ENCODE assay signal across 8 cellular contexts in genomic region chr1:16168144-16168496, GRCh38. TPM values are rescaled to one million over a fixed set of nuclear protein-coding genes. Genes with fewer than 3 reads are reported as not detected.
DNase-seq lines count a peak whose midpoint lies in the region; ATAC-seq and TF ChIP-seq lines count a peak whose summit lies in the region.
"Not testable (repeated sequence)": the region's sequence is repeated elsewhere in the genome, so short reads cannot be mapped to it uniquely, and the experiment has no call there.

No MANE protein-coding gene starts in this region.

- H3K9ac ChIP-seq in KMS-11, result not testable (repeated sequence)

- H3K36me3 Mint-ChIP-seq in Caco-2 (ENCODE audit: insufficient read depth, unreplicated experiment), result peaks cover 11% of the 10 kb centered on the region
- H3K36me3 Mint-ChIP-seq in WTC11, result not testable (repeated sequence)

- CTCF ChIA-PET in Caco-2 (lab: Charles Lee), result not testable (repeated sequence)
- CTCF ChIA-PET in WTC11 (lab: Charles Lee), result interaction anchor here (0.7 to 2.8 kb wide), 7 partner anchors 13 to 193 kb away, joined by 3 to 21 read pairs (median 3); partner anchors contain the start of gene EPHA2

- not testable (repeated sequence) for H3K9me3 ChIP-seq in Caco-2, ascending aorta, esophagus muscularis mucosa, lower lobe of right lung, ovary, tibial artery

- not testable (repeated sequence) for H3K27ac Mint-ChIP-seq in Caco-2 (ENCODE audit: unreplicated experiment)
- H3K27ac Mint-ChIP-seq in WTC11, result peak overlapping the region; percentile 53; the same call in 1 of the 2 replicates

- POLR2A ChIA-PET in Caco-2 (lab: Charles Lee) (interaction anchor here (0.7 kb wide), 1 partner anchor 13 kb away, joined by 3 read pairs; no protein-coding TSS in a partner anchor), WTC11 (lab: Charles Lee) (interaction anchor here (1.0 to 2.3 kb wide), 5 partner anchors 12 to 44 kb away, joined by 3 to 8 read pairs (median 6); partner anchors contain the start of genes ARHGEF19 and EPHA2)

- not testable (repeated sequence) for BruUV-seq in Caco-2 (replicated peaks; lab: Mats Ljungman, UMichigan)

- not testable (repeated sequence) for ATAC-seq in WTC11, lower lobe of right lung

- not testable (repeated sequence) for H3K27ac ChIP-seq in KMS-11; ascending aorta; esophagus muscularis mucosa (replicated peaks in 1 of 4); lower lobe of right lung; ovary; tibial artery

- not testable (repeated sequence) for H3K27me3 ChIP-seq in Caco-2 (replicated peaks; ENCODE audit: control insufficient read depth, insufficient read depth, low read length); KMS-11 (ENCODE audit: insufficient read depth, low read depth); ascending aorta; esophagus muscularis mucosa; lower lobe of right lung (ENCODE audit: low read depth); ovary; tibial artery

- DNase-seq in Caco-2; WTC11 (ENCODE audit: low spot score); ascending aorta (ENCODE audit: low spot score in 2 of 2); esophagus muscularis mucosa (ENCODE audit: extremely low spot score); lower lobe of right lung; ovary; tibial artery: not testable (repeated sequence)

- not testable (repeated sequence) for H3K36me3 ChIP-seq in Caco-2 (ENCODE audit: control insufficient read depth, insufficient read depth, low read length); KMS-11 (ENCODE audit: insufficient read depth); ascending aorta; esophagus muscularis mucosa; lower lobe of right lung; ovary; tibial artery

- H4K20me1 ChIP-seq in KMS-11 (ENCODE audit: insufficient read depth), result not testable (repeated sequence)

- WGBS in esophagus muscularis mucosa, result 75% methylated on average over 10 of the region's 10 CpGs
- WGBS in ovary, 3 donors, result 54 to 66% (median 56%) methylated on average over 10 of the region's 10 CpGs

- H3K4me3 Mint-ChIP-seq in Caco-2 (ENCODE audit: unreplicated experiment) (peak overlapping the region; percentile 76), WTC11 (peak overlapping the region; percentile 55)

- peak overlapping the region; percentile 78 for H2AFZ ChIP-seq in KMS-11 (ENCODE audit: low read depth)

- H3K9me3 Mint-ChIP-seq in Caco-2 (ENCODE audit: unreplicated experiment); WTC11: not testable (repeated sequence)

- not testable (repeated sequence) for H3K27me3 Mint-ChIP-seq in Caco-2 (ENCODE audit: insufficient read depth, unreplicated experiment); WTC11 (ENCODE audit: low read depth)

- H3K4me3 ChIP-seq in Caco-2 (ENCODE audit: low read depth, low read length), result peak overlapping the region; percentile 25; the same call in 1 of the 2 replicates
- not testable (repeated sequence) for H3K4me3 ChIP-seq in KMS-11 (IDR thresholded peaks at IDR 0.05; ENCODE audit: insufficient read depth, low read depth, low read length)
- peak overlapping the region; percentile 48 to 66 for H3K4me3 ChIP-seq in ascending aorta
- peak overlapping the region; percentile 61 to 68 (median 64) for H3K4me3 ChIP-seq in esophagus muscularis mucosa
- peak overlapping the region; percentile 51 for H3K4me3 ChIP-seq in lower lobe of right lung
- H3K4me3 ChIP-seq in ovary, result peak overlapping the region; percentile 55
- H3K4me3 ChIP-seq in tibial artery, result peak overlapping the region; percentile 47 to 59

- H3K4me1 ChIP-seq in Caco-2 (peaks cover 30% of the 10 kb centered on the region), esophagus muscularis mucosa (peaks cover 10 to 36% (median 28%) of the 10 kb centered on the region in 4 donors), lower lobe of right lung (peaks cover 24% of the 10 kb centered on the region), tibial artery (peaks cover 0 to 17% (median 12%) of the 10 kb centered on the region in 4 donors)
- not testable (repeated sequence) for H3K4me1 ChIP-seq in KMS-11 (ENCODE audit: low read depth, poor library complexity, severe bottlenecking); ascending aorta; ovary (ENCODE audit: insufficient read depth)

- peak overlapping the region; percentile 29; the same call in 1 of the 2 replicates for H3K4me2 ChIP-seq in KMS-11

- TF ChIP-seq EP300 in esophagus muscularis mucosa (IDR thresholded peaks at IDR 0.05); ovary (IDR thresholded peaks at IDR 0.05): not testable (repeated sequence)

- H3K79me2 ChIP-seq in KMS-11 (ENCODE audit: insufficient read depth, low read depth), result not testable (repeated sequence)

- intact Hi-C loops in Caco-2 (cut with micrococcal nuclease; ENCODE audit: unreplicated experiment); ascending aorta (cut with DNase I); esophagus muscularis mucosa (cut with DNase I); lower lobe of right lung (cut with DNase I); ovary (cut with DNase I); tibial artery (cut with DNase I; ENCODE audit: low total_unique reads): not testable (repeated sequence)

- TF ChIP-seq CTCF in Caco-2 (IDR thresholded peaks at IDR 0.05; ENCODE audit: insufficient read depth in 1 of 2, low read depth in 1 of 2, low read length in 1 of 2, severe bottlenecking in 1 of 2, unreplicated experiment in 1 of 2); KMS-11 (conservative IDR thresholded peaks at IDR 0.05; ENCODE audit: low read depth, low read length); WTC11 (IDR thresholded peaks at IDR 0.05); ascending aorta (IDR thresholded peaks at IDR 0.05); esophagus muscularis mucosa (IDR thresholded peaks at IDR 0.05); lower lobe of right lung (IDR thresholded peaks at IDR 0.05); ovary (IDR thresholded peaks at IDR 0.05); tibial artery (IDR thresholded peaks at IDR 0.05): not testable (repeated sequence)

- H3K4me1 Mint-ChIP-seq in Caco-2 (ENCODE audit: low read depth, unreplicated experiment) (peaks cover 27% of the 10 kb centered on the region), WTC11 (peaks cover 45% of the 10 kb centered on the region)

- TF ChIP-seq POLR2A in esophagus muscularis mucosa (IDR thresholded peaks at IDR 0.05; ENCODE audit: low read depth); ovary (IDR thresholded peaks at IDR 0.05): not testable (repeated sequence)

TF ChIP-seq in WTC11, 78 proteins besides CTCF, POLR2A, EP300 and RAD21:
- TF ChIP-seq TEAD1 (CRISPR knock-in tag; IDR thresholded peaks at IDR 0.05) (0 out of 2 replicates have a peak, but pooled peaks have one; percentile 3), MAX (CRISPR knock-in tag; IDR thresholded peaks at IDR 0.05) (0 out of 2 replicates have a peak, but pooled peaks have one; percentile 30)

RNA-seq across cellular contexts. Expression of gene EPHA2, which starts 12.3 kb away (rescaled TPM):
- total RNA-seq in Caco-2 (2022), result 31.2 and 37.8 TPM in 2 replicates
- total RNA-seq in WTC11 (2021), result 31.4 to 44.4 TPM (median 31.7 TPM) in 3 replicates
- total RNA-seq in ascending aorta, result 42.7 TPM
- total RNA-seq in esophagus muscularis mucosa, result 10 to 100 TPM in 2 of 4 donors, 1 to 10 TPM in 2; 5.8 to 15.7 (median 11.3) TPM
- total RNA-seq in lower lobe of right lung, result 20.4 TPM
- total RNA-seq in ovary, result 10 to 100 TPM in 3 of 7 donors, 1 to 10 TPM in 4; 3.9 to 40.7 (median 8.8) TPM
- 1 to 10 TPM; 3.8 to 6.1 TPM for polyA plus RNA-seq in ovary

RNA-seq across cellular contexts. Expression of gene ARHGEF19, which starts 44.3 kb away (rescaled TPM):
- total RNA-seq in Caco-2 (2022) (7.7 and 8.0 TPM in 2 replicates), WTC11 (2021) (51.1 to 53.1 TPM (median 52.9 TPM) in 3 replicates), ascending aorta (1.5 TPM), esophagus muscularis mucosa (1 to 10 TPM; 3.3 to 4.6 (median 3.9) TPM), lower lobe of right lung (15.6 TPM), ovary (10 to 100 TPM in 5 of 7 donors, 1 to 10 TPM in 2; 6.0 to 30.4 (median 14.6) TPM)
- 10 to 100 TPM in 1 of 2 donors, 1 to 10 TPM in 1; 2.3 to 15.5 TPM for polyA plus RNA-seq in ovary
